Comparison of ENCODE assay signal across 19 cellular contexts in the genomic region with DNA sequence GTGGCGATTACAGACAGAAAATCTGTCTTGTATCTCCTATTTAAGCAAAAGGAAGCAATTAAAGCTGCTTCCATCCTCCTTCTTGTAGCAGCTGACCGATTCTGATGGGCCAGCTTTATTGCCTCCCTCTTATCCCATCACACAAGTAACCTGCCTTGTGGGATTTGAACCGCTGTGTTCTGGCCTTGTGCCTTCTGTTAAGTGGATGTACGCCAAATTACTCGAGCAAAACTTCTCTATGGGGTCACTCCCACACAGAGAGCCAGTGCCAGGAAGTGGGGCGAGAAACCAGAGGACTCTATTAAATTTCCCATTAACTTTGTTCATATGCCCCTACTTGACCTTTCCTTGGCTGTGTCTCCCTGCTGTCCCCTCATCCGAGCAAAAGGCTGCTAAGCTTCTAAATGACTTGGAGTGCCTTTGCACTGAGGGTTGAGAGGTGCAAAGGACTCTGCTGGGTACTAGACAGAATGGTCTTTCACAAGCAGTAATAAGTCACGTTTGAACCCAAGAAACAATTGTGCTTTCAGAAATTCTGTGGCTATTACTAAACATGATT.
"Had no signal": no experiment of that assay in that cellular context is flagged by ENCODE, and none has a peak within 500 bp of the region (broad histone marks: within the 10 kb centered on the region; RNA-seq: fewer than 3 reads in every experiment).

No MANE protein-coding gene starts in this region.

- H3K4me3 Mint-ChIP-seq: activated CD4-positive, alpha-beta memory T cell treated with anti-CD3 and anti-CD28 coated beads, Interleukin-2, amount 10 ng/mL, durations not matched to agents 7 days and 5 days; activated CD4-positive, alpha-beta T cell treated with anti-CD3 and anti-CD28 coated beads for 36 hours; activated T-cell treated with anti-CD3 and anti-CD28 coated beads, Interleukin-2, amount 50 U/mL, for 72 hours; natural killer cell; stimulated activated effector memory CD8-positive, alpha-beta T cell treated with anti-CD3 and anti-CD28 coated beads, Interleukin-12 subunit alpha, Interleukin-12 subunit beta, amount 100 ng/mL, for 72 hours had no signal

- DNase-seq: activated CD4-positive, alpha-beta memory T cell treated with anti-CD3 and anti-CD28 coated beads, Interleukin-2, amount 10 ng/mL, durations not matched to agents 7 days and 5 days; activated CD4-positive, alpha-beta T cell treated with anti-CD3 and anti-CD28 coated beads for 36 hours; activated gamma-delta T cell; activated T-cell treated with anti-CD3 and anti-CD28 coated beads, Interleukin-2, amount 50 U/mL, for 72 hours; body of pancreas; central memory CD4-positive, alpha-beta T cell; cortex of kidney; effector CD8-positive, alpha-beta T cell; foreskin fibroblast; glutamatergic neuron; left colon; natural killer cell; stimulated activated CD4-positive, alpha-beta T cell treated with anti-CD3 and anti-CD28 coated beads, Interleukin-12 subunit alpha, Interleukin-12 subunit beta, amount 100 ng/mL, for 4 hours; uterus had no signal

- H3K27me3 Mint-ChIP-seq: activated CD4-positive, alpha-beta memory T cell treated with anti-CD3 and anti-CD28 coated beads, Interleukin-2, amount 10 ng/mL, durations not matched to agents 7 days and 5 days; activated CD4-positive, alpha-beta T cell treated with anti-CD3 and anti-CD28 coated beads for 36 hours had no signal

- H3K4me1 Mint-ChIP-seq: activated CD4-positive, alpha-beta memory T cell treated with anti-CD3 and anti-CD28 coated beads, Interleukin-2, amount 10 ng/mL, durations not matched to agents 7 days and 5 days; activated CD4-positive, alpha-beta T cell treated with anti-CD3 and anti-CD28 coated beads for 36 hours; natural killer cell; stimulated activated effector memory CD8-positive, alpha-beta T cell treated with anti-CD3 and anti-CD28 coated beads, Interleukin-12 subunit alpha, Interleukin-12 subunit beta, amount 100 ng/mL, for 72 hours had no signal

- H3K36me3 ChIP-seq: prostate gland, uterus had no signal

- H3K27me3 ChIP-seq: body of pancreas, uterus had no signal

- H3K9me3 ChIP-seq: body of pancreas, prostate gland, uterus had no signal

- H3K4me1 ChIP-seq: body of pancreas, prostate gland, uterus had no signal

- H3K27ac ChIP-seq: body of pancreas, prostate gland, uterus, VCaP had no signal

- ATAC-seq: activated CD4-positive, alpha-beta T cell treated with anti-CD3 and anti-CD28 coated beads for 36 hours; activated naive CD4-positive, alpha-beta T cell treated with anti-CD3 and anti-CD28 coated beads, Interleukin-2, amount 50 U/mL, for 72 hours; activated T-cell treated with anti-CD3 and anti-CD28 coated beads, Interleukin-2, amount 50 U/mL, for 72 hours; body of pancreas; left colon; natural killer cell; SK-N-SH treated with all-trans-retinoic acid at 6 μM for 48 hours; stimulated activated effector memory CD8-positive, alpha-beta T cell treated with anti-CD3 and anti-CD28 coated beads, Interleukin-12 subunit alpha, Interleukin-12 subunit beta, amount 100 ng/mL, for 72 hours had no signal

- H3K36me3 Mint-ChIP-seq: activated naive CD4-positive, alpha-beta T cell treated with anti-CD3 and anti-CD28 coated beads, Interleukin-2, amount 50 U/mL, for 72 hours; natural killer cell; stimulated activated effector memory CD8-positive, alpha-beta T cell treated with anti-CD3 and anti-CD28 coated beads, Interleukin-12 subunit alpha, Interleukin-12 subunit beta, amount 100 ng/mL, for 72 hours had no signal

- H3K9me3 Mint-ChIP-seq: activated CD4-positive, alpha-beta memory T cell treated with anti-CD3 and anti-CD28 coated beads, Interleukin-2, amount 10 ng/mL, durations not matched to agents 7 days and 5 days had no signal

- H3K4me3 ChIP-seq: body of pancreas, prostate gland, uterus had no signal
